ENCODE assay signal across 1 cellular context in the genomic region with DNA sequence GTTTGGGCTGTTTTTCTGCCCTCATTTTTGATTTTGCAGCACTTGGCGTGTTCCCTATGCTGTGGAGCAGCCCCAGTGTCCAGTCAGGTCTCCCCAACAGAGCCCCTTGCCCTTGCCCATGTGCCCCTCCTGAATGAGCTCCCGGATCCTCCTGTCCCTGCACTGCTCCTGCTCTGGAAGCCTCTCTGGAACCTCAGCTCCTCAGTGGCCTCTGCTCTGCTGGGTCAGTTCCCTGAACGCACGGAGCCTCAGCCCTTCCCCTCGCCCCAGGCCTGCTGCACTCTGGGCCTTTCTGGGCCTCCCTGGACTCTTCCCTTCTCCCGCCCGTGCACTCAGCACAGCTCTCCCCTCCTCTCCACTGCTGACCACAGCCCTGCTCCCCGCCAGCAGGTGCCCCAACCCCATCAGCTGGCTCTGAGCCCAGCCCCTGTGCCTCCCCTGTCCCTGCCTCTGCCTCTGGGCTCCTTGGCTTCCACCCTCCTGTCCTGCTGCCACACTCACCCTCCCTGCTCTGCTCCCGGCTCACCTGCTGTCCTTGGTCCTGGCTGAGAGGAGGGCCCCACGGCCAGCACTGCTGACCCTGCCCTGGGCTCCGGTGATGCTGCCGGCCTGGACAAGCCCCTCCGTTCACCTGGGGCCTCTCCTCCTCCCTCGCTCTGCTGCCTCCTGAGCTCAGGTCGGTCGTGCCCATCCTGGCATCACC.
A peak's percentile ranks its signal among the peaks of the same experiment; 100 is the strongest.
TF ChIP-seq lines count a peak whose summit lies in the region.

No MANE protein-coding gene starts in this region.

TF ChIP-seq in HEK293, 187 proteins besides CTCF, POLR2A, EP300 and RAD21:
- TF ChIP-seq, protein P1, sequence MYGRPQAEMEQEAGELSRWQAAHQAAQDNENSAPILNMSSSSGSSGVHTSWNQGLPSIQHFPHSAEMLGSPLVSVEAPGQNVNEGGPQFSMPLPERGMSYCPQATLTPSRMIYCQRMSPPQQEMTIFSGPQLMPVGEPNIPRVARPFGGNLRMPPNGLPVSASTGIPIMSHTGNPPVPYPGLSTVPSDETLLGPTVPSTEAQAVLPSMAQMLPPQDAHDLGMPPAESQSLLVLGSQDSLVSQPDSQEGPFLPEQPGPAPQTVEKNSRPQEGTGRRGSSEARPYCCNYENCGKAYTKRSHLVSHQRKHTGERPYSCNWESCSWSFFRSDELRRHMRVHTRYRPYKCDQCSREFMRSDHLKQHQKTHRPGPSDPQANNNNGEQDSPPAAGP (tag by site-specific recombination; IDR thresholded peaks at IDR 0.05), result 0 out of 2 replicates have a peak, but pooled peaks have one; percentile 38
- TF ChIP-seq, protein P2, sequence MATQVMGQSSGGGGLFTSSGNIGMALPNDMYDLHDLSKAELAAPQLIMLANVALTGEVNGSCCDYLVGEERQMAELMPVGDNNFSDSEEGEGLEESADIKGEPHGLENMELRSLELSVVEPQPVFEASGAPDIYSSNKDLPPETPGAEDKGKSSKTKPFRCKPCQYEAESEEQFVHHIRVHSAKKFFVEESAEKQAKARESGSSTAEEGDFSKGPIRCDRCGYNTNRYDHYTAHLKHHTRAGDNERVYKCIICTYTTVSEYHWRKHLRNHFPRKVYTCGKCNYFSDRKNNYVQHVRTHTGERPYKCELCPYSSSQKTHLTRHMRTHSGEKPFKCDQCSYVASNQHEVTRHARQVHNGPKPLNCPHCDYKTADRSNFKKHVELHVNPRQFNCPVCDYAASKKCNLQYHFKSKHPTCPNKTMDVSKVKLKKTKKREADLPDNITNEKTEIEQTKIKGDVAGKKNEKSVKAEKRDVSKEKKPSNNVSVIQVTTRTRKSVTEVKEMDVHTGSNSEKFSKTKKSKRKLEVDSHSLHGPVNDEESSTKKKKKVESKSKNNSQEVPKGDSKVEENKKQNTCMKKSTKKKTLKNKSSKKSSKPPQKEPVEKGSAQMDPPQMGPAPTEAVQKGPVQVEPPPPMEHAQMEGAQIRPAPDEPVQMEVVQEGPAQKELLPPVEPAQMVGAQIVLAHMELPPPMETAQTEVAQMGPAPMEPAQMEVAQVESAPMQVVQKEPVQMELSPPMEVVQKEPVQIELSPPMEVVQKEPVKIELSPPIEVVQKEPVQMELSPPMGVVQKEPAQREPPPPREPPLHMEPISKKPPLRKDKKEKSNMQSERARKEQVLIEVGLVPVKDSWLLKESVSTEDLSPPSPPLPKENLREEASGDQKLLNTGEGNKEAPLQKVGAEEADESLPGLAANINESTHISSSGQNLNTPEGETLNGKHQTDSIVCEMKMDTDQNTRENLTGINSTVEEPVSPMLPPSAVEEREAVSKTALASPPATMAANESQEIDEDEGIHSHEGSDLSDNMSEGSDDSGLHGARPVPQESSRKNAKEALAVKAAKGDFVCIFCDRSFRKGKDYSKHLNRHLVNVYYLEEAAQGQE (tag by site-specific recombination; IDR thresholded peaks at IDR 0.05), result peak; percentile 93
TF ChIP-seq in HEK293: peak in this region for 2; not testable (repeated sequence) for 185.
